10 cellular contexts compared by ENCODE assay signal in genomic region chr10:11197854-11198253, GRCh38.
DNase-seq lines count a peak whose midpoint lies in the region; ATAC-seq and TF ChIP-seq lines count a peak whose summit lies in the region.
"Had no signal": no experiment of that assay in that cellular context is flagged by ENCODE, and none has a peak within 500 bp of the region (broad histone marks: within the 10 kb centered on the region; RNA-seq: fewer than 3 reads in every experiment).

No MANE protein-coding gene starts in this region.

- no peak for TF ChIP-seq CTCF in H9 (conservative IDR thresholded peaks at IDR 0.05)

- no peaks in the 10 kb centered on the region for H3K23me2 ChIP-seq in H9 (ENCODE audit: insufficient read length, low read depth, low read length, poor library complexity, severe bottlenecking)

- peak overlapping the region in 2 of 3 experiments; percentile 94 to 98; a peak in 3 of 7 replicates for H3K27ac Mint-ChIP-seq in H9
- H3K27ac Mint-ChIP-seq in activated naive CD8-positive, alpha-beta T cell treated with anti-CD3 and anti-CD28 coated beads for 36 hours = peak overlapping the region; percentile 86
- H3K27ac Mint-ChIP-seq in naive thymus-derived CD4-positive, alpha-beta T cell = peak overlapping the region in 7 of 9 donors; percentile 61 to 88 (median 84)

- no peak overlapping the region for H3K4me2 ChIP-seq in H9 (ENCODE audit: insufficient read depth, insufficient read length, low read length)

- H3K36me3 Mint-ChIP-seq in H9 (ENCODE audit: insufficient read depth in 1 of 3, low read depth in 3 of 3) = peaks cover 4 to 27% (median 10%) of the 10 kb centered on the region in 3 experiments; a peak in 5 of 7 replicates
- peaks cover 92% of the 10 kb centered on the region for H3K36me3 Mint-ChIP-seq in activated naive CD8-positive, alpha-beta T cell treated with anti-CD3 and anti-CD28 coated beads for 36 hours
- peaks cover 13 to 78% (median 66%) of the 10 kb centered on the region in 5 donors for H3K36me3 Mint-ChIP-seq in naive thymus-derived CD4-positive, alpha-beta T cell

- no peak overlapping the region for H3K4ac ChIP-seq in H9 (ENCODE audit: low read depth, low read length)

- no CpG with 5 or more reads among the region's 3 CpGs for WGBS in H9 (ENCODE audit: extremely low coverage, insufficient read length, low lambda C conversion rate)

- no peak overlapping the region for H2BK20ac ChIP-seq in H9 (ENCODE audit: low read depth, low read length, poor library complexity, severe bottlenecking)

- H3K36me3 ChIP-seq in naive thymus-derived CD4-positive, alpha-beta T cell (ENCODE audit: control insufficient read depth in 2 of 3, insufficient read depth in 3 of 3, low read length in 3 of 3) = peaks cover 0 to 74% (median 11%) of the 10 kb centered on the region in 3 experiments

- H3T11ph ChIP-seq in H9 (ENCODE audit: low read length) = no peak overlapping the region

- H3K9me3 ChIP-seq in H9 (ENCODE audit: control insufficient read depth, low read depth, low read length) = no peaks in the 10 kb centered on the region
- H3K9me3 ChIP-seq in naive thymus-derived CD4-positive, alpha-beta T cell (ENCODE audit: control insufficient read depth in 2 of 3, low read length in 3 of 3) = no peaks in the 10 kb centered on the region

- H2BK15ac ChIP-seq in H9 (ENCODE audit: low read depth, low read length) = no peak overlapping the region

- H3K14ac ChIP-seq in H9 (ENCODE audit: insufficient read depth, low read length) = no peak overlapping the region

- no peak overlapping the region for H3K18ac ChIP-seq in H9 (ENCODE audit: insufficient read length, low read depth, low read length)

- no peak overlapping the region for H2BK120ac ChIP-seq in H9 (ENCODE audit: low read depth, low read length, poor library complexity, severe bottlenecking)

- no peak overlapping the region for H3K4me3 Mint-ChIP-seq in H9
- H3K4me3 Mint-ChIP-seq in activated naive CD8-positive, alpha-beta T cell treated with anti-CD3 and anti-CD28 coated beads for 36 hours = no peak overlapping the region
- H3K4me3 Mint-ChIP-seq in naive thymus-derived CD4-positive, alpha-beta T cell = peak overlapping the region in 8 of 10 donors; percentile 13 to 66 (median 44)

- no peak overlapping the region for H2AK5ac ChIP-seq in H9 (ENCODE audit: insufficient read length, low read length)

- H3K23ac ChIP-seq in H9 (ENCODE audit: insufficient read length, low read depth, low read length) = no peak overlapping the region

- peaks cover 48 to 63% of the 10 kb centered on the region in 2 experiments for H3K4me1 Mint-ChIP-seq in H9
- peaks cover 95% of the 10 kb centered on the region for H3K4me1 Mint-ChIP-seq in activated naive CD8-positive, alpha-beta T cell treated with anti-CD3 and anti-CD28 coated beads for 36 hours
- H3K4me1 Mint-ChIP-seq in naive thymus-derived CD4-positive, alpha-beta T cell = peaks cover 75 to 97% (median 87%) of the 10 kb centered on the region in 7 donors

- H4K20me1 ChIP-seq in H9 (ENCODE audit: control insufficient read depth, insufficient read depth, insufficient read length) = no peaks in the 10 kb centered on the region

- H3K27me3 ChIP-seq in H9 (ENCODE audit: insufficient read depth, low read length) = no peaks in the 10 kb centered on the region
- H3K27me3 ChIP-seq in naive thymus-derived CD4-positive, alpha-beta T cell (ENCODE audit: control insufficient read depth in 2 of 2, insufficient read depth in 2 of 2, low read length in 2 of 2) = no peaks in the 10 kb centered on the region

- H3K4me1 ChIP-seq in H9 (ENCODE audit: insufficient read depth, low read length) = peaks cover 1% of the 10 kb centered on the region; the same call in 1 of the 2 replicates
- H3K4me1 ChIP-seq in naive thymus-derived CD4-positive, alpha-beta T cell (ENCODE audit: control insufficient read depth in 2 of 2, insufficient read depth in 2 of 2, low read length in 2 of 2) = peaks cover 50 to 73% of the 10 kb centered on the region in 2 donors

- no peak overlapping the region for H3K27ac ChIP-seq in H9 (ENCODE audit: insufficient read length, low read depth, low read length)
- H3K27ac ChIP-seq in naive thymus-derived CD4-positive, alpha-beta T cell (ENCODE audit: low read depth, low read length) = peak overlapping the region; percentile 12

- no peak overlapping the region for H3K4me3 ChIP-seq in naive thymus-derived CD4-positive, alpha-beta T cell (ENCODE audit: low read length)

- no peak overlapping the region for H3K56ac ChIP-seq in H9 (ENCODE audit: insufficient read length, low read depth, low read length)

- H4K5ac ChIP-seq in H9 (ENCODE audit: insufficient read length, low read depth, low read length) = no peak overlapping the region

- CTCF ChIA-PET in naive thymus-derived CD4-positive, alpha-beta T cell (lab: Charles Lee) = interaction anchor here (0.6 to 2.0 kb wide), 3 partner anchors 15 to 274 kb away, joined by 3 to 6 read pairs (median 3); no protein-coding TSS in a partner anchor

- no peak overlapping the region for H4K91ac ChIP-seq in H9 (ENCODE audit: insufficient read length, low read depth, low read length)

- DNase-seq in NCI-H82 (lab: John Stamatoyannopoulos, UW) (peak; percentile 0), NCI-H82 treated with DMSO at 0.1 percent for 48 hours (lab: John Stamatoyannopoulos, UW; ENCODE audit: unreplicated experiment) (no peak), H9 (no peak), SHP77 (lab: John Stamatoyannopoulos, UW) (no peak), NCI-H187 (lab: John Stamatoyannopoulos, UW) (no peak)
- DNase-seq in activated naive CD8-positive, alpha-beta T cell treated with anti-CD3 and anti-CD28 coated beads for 36 hours = no peak
- no peak for DNase-seq in naive thymus-derived CD4-positive, alpha-beta T cell
- DNase-seq in stimulated activated naive CD4-positive, alpha-beta T cell treated with Interleukin-2 at 50 U/mL for 16 hours (lab: John Stamatoyannopoulos, UW) = no peak
- DNase-seq: NCI-H2081 treated with DMSO at 0.1 percent for 48 hours had no signal

- no peaks in the 10 kb centered on the region for H3K79me2 ChIP-seq in H9 (ENCODE audit: insufficient read depth, low read length)

- H3K9me3 Mint-ChIP-seq in H9 = no peaks in the 10 kb centered on the region
- peaks cover 14% of the 10 kb centered on the region for H3K9me3 Mint-ChIP-seq in activated naive CD8-positive, alpha-beta T cell treated with anti-CD3 and anti-CD28 coated beads for 36 hours
- peaks cover 0 to 10% (median 1%) of the 10 kb centered on the region in 11 donors for H3K9me3 Mint-ChIP-seq in naive thymus-derived CD4-positive, alpha-beta T cell

- no peak overlapping the region for H3K9ac ChIP-seq in H9 (ENCODE audit: extremely low read depth, insufficient read length, low read length)

- no peak overlapping the region for H2AFZ ChIP-seq in H9 (ENCODE audit: low read length)

- H3K79me1 ChIP-seq in H9 (ENCODE audit: insufficient read depth, low read depth, low read length, poor library complexity, severe bottlenecking) = no peaks in the 10 kb centered on the region

- H3K27me3 Mint-ChIP-seq in H9 (ENCODE audit: low read depth) = no peaks in the 10 kb centered on the region
- no peaks in the 10 kb centered on the region for H3K27me3 Mint-ChIP-seq in activated naive CD8-positive, alpha-beta T cell treated with anti-CD3 and anti-CD28 coated beads for 36 hours
- H3K27me3 Mint-ChIP-seq in naive thymus-derived CD4-positive, alpha-beta T cell = no peaks in the 10 kb centered on the region

- H2BK5ac ChIP-seq in H9 (ENCODE audit: insufficient read length, low read length) = no peak overlapping the region

- intact Hi-C loops in naive thymus-derived CD4-positive, alpha-beta T cell (cut with micrococcal nuclease) = loop anchor here in 1 of 2 donors (2.0 kb wide), 1 partner anchor 17 kb away; no protein-coding TSS in a partner anchor

- H4K8ac ChIP-seq in H9 (replicated peaks; ENCODE audit: insufficient read length, low read depth, low read length) = no peak overlapping the region

- H2BK12ac ChIP-seq in H9 (ENCODE audit: insufficient read length, low read depth, low read length) = no peak overlapping the region

- POLR2A ChIA-PET in naive thymus-derived CD4-positive, alpha-beta T cell (lab: Charles Lee) = interaction anchor here (0.6 to 1.2 kb wide), 3 partner anchors 19 to 45 kb away, joined by 3 to 4 read pairs (median 3); no protein-coding TSS in a partner anchor

- no peak for ATAC-seq in naive thymus-derived CD4-positive, alpha-beta T cell
- ATAC-seq: HCT116 had no signal

Comparison
In these comparisons a context has a peak if more than half of its experiments do, and no peak if none do; other contexts are left out.
1. H3K4me3 Mint-ChIP-seq: peak in naive thymus-derived CD4-positive, alpha-beta T cell (8 of 10); none in H9 (0 of 2) and activated naive CD8-positive, alpha-beta T cell treated with anti-CD3 and anti-CD28 coated beads for 36 hours (single experiment).
2. Peak in every context shown above with its lines, with median percentiles within 50 percentile points of each other: H3K27ac Mint-ChIP-seq.